Comparison of ENCODE assay signal across 20 cellular contexts in genomic region chr13:114266241-114266640, GRCh38. TPM values are rescaled to one million over a fixed set of nuclear protein-coding genes. Genes with fewer than 3 reads are reported as not detected.
DNase-seq lines count a peak whose midpoint lies in the region; ATAC-seq, FAIRE-seq and TF ChIP-seq lines count a peak whose summit lies in the region.
"Had no signal": no experiment of that assay in that cellular context is flagged by ENCODE, and none has a peak within 500 bp of the region (broad histone marks: within the 10 kb centered on the region; RNA-seq: fewer than 3 reads in every experiment).

No MANE protein-coding gene starts in this region.

- no TSS peak for BruUV-seq in HepG2 (replicated peaks; lab: Mats Ljungman, UMichigan)

- H4K20me1 ChIP-seq in HepG2 (ENCODE audit: insufficient read depth, low read length), result no peaks in the 10 kb centered on the region
- H4K20me1 ChIP-seq in MM.1S (ENCODE audit: insufficient read depth, low read length), result no peaks in the 10 kb centered on the region

- H3K4me3 ChIP-seq in HepG2 (replicated peaks in 1 of 3; ENCODE audit: insufficient read depth in 1 of 3, low read depth in 2 of 3, low read length in 3 of 3) (no peak overlapping the region), right lobe of liver (no peak overlapping the region), MM.1S (ENCODE audit: low read length) (no peak overlapping the region), subcutaneous abdominal adipose tissue (ENCODE audit: low read depth in 1 of 5, low read length in 5 of 5) (no peak overlapping the region)
- H3K4me3 ChIP-seq: A549, BLaER1, SK-N-MC had no signal

- peaks cover 0 to 7% (median 0%) of the 10 kb centered on the region in 6 donors for H3K9me3 Mint-ChIP-seq in immature natural killer cell

- H3K36me3 ChIP-seq in HepG2 (replicated peaks in 1 of 2; ENCODE audit: control insufficient read depth in 1 of 2, insufficient read depth in 2 of 2, low read length in 2 of 2), result peaks cover 35 to 71% of the 10 kb centered on the region in 2 experiments
- H3K36me3 ChIP-seq in right lobe of liver, result peaks cover 0 to 75% (median 36%) of the 10 kb centered on the region in 4 donors
- H3K36me3 ChIP-seq in MM.1S (replicated peaks; ENCODE audit: insufficient read depth, low read length), result peaks cover 26% of the 10 kb centered on the region
- H3K36me3 ChIP-seq in subcutaneous abdominal adipose tissue (ENCODE audit: control insufficient read depth in 5 of 5, insufficient read depth in 5 of 5, low read length in 5 of 5), result peaks cover 23 to 89% (median 72%) of the 10 kb centered on the region in 5 donors

- no peak for TF ChIP-seq POLR2A in HepG2 (IDR thresholded peaks at IDR 0.05; ENCODE audit: insufficient read depth in 1 of 2, low read depth in 2 of 2, low read length in 2 of 2)
- TF ChIP-seq POLR2A in right lobe of liver (IDR thresholded peaks at IDR 0.05), result no peak

- H3K27me3 Mint-ChIP-seq in immature natural killer cell (ENCODE audit: low read depth in 3 of 3), result peaks cover 5 to 17% (median 12%) of the 10 kb centered on the region in 3 donors

- in situ Hi-C loops in HepG2 (cut with HindIII; ENCODE audit: extremely low pct_ligation_motif_present, low pct_unique_long_range_greater_than_20kb), result no loop called here

- H3K9ac ChIP-seq in HepG2 (ENCODE audit: insufficient read depth, low read depth, low read length), result no peak overlapping the region
- peak overlapping the region; percentile 7; the same call in 1 of the 2 replicates for H3K9ac ChIP-seq in MM.1S (ENCODE audit: low read length)
- H3K9ac ChIP-seq in subcutaneous abdominal adipose tissue (ENCODE audit: low read length in 5 of 5), result no peak overlapping the region
- H3K9ac ChIP-seq: BLaER1 had no signal

- no peak for TF ChIP-seq EP300 in HepG2 (IDR thresholded peaks at IDR 0.05; ENCODE audit: low read depth in 2 of 2, low read length in 2 of 2)
- no peak for TF ChIP-seq EP300 in HepG2 (CRISPR knock-in tag; IDR thresholded peaks at IDR 0.05; ENCODE audit: borderline replicate concordance)

- H3K9me3 ChIP-seq in HepG2 (ENCODE audit: low read length), result no peaks in the 10 kb centered on the region
- no peaks in the 10 kb centered on the region for H3K9me3 ChIP-seq in right lobe of liver
- no peaks in the 10 kb centered on the region for H3K9me3 ChIP-seq in MM.1S (replicated peaks; ENCODE audit: insufficient read depth, low read length)
- H3K9me3 ChIP-seq in subcutaneous abdominal adipose tissue (ENCODE audit: control insufficient read depth in 5 of 5, low read length in 5 of 5), result no peaks in the 10 kb centered on the region
- H3K9me3 ChIP-seq: A549 had no signal

- H3K36me3 Mint-ChIP-seq in immature natural killer cell, result peaks cover 18 to 67% (median 26%) of the 10 kb centered on the region in 3 donors

- DNase-seq in HepG2 (ENCODE audit: low spot score) (no peak), right lobe of liver (no peak), MM.1S (peak; percentile 55), immature natural killer cell (no peak), NCI-H2107 (lab: John Stamatoyannopoulos, UW) (no peak)
- DNase-seq: DMS79 treated with DMSO at 0.1 percent for 48 hours; MV-4-11; NCI-H1694 treated with DMSO at 0.1 percent for 48 hours; NCI-H510A; NCI-H748 treated with DMSO at 0.1 percent for 48 hours; NK-92 treated with Interleukin-12 subunit alpha and Interleukin-12 subunit beta, amount 100 ng/mL, for 24 hours; SHP77 had no signal

- intact Hi-C loops in HepG2 (cut with micrococcal nuclease; ENCODE audit: unreplicated experiment) (no loop called here), right lobe of liver (cut with DNase I) (no loop called here)

- TF ChIP-seq CTCF in HepG2 (CRISPR knock-in tag; IDR thresholded peaks at IDR 0.05) (no peak), right lobe of liver (IDR thresholded peaks at IDR 0.05) (no peak), MM.1S (IDR thresholded peaks at IDR 0.05; ENCODE audit: low read length) (no peak)

- no peak overlapping the region for H2AFZ ChIP-seq in HepG2 (ENCODE audit: low read length)
- no peak overlapping the region for H2AFZ ChIP-seq in MM.1S (ENCODE audit: low read length)

- no peaks in the 10 kb centered on the region for H3K4me1 ChIP-seq in HepG2 (ENCODE audit: insufficient read depth, low read length)
- H3K4me1 ChIP-seq in right lobe of liver, result no peaks in the 10 kb centered on the region
- peaks cover 73% of the 10 kb centered on the region for H3K4me1 ChIP-seq in MM.1S (ENCODE audit: low read length)
- peaks cover 0 to 13% (median 10%) of the 10 kb centered on the region in 5 donors for H3K4me1 ChIP-seq in subcutaneous abdominal adipose tissue (ENCODE audit: control insufficient read depth in 5 of 5, insufficient read depth in 5 of 5, low read length in 5 of 5)
- H3K4me1 ChIP-seq: A549 had no signal

- 99% methylated on average over 5 of the region's 5 CpGs for WGBS in HepG2 (ENCODE audit: low lambda C conversion rate)
- 90% methylated on average over 5 of the region's 5 CpGs for WGBS in right lobe of liver (ENCODE audit: insufficient coverage, low coverage, low lambda C conversion rate, missing lambda C conversion rate)

- peaks cover 89 to 95% of the 10 kb centered on the region in 2 donors for H3K4me1 Mint-ChIP-seq in immature natural killer cell

- ATAC-seq in HepG2 (no peak), right lobe of liver (no peak), HG02840 (IDR thresholded peaks at IDR 0.05; ENCODE audit: low FRiP score, unreplicated experiment) (no peak), HG02571 (IDR thresholded peaks at IDR 0.05; ENCODE audit: unreplicated experiment) (no peak)
- ATAC-seq: A549 had no signal

- H3K27me3 ChIP-seq in HepG2 (ENCODE audit: control insufficient read depth in 1 of 2, insufficient read depth in 2 of 2, low read length in 2 of 2) (no peaks in the 10 kb centered on the region; a peak in 1 of 5 replicates), right lobe of liver (no peaks in the 10 kb centered on the region), MM.1S (replicated peaks; ENCODE audit: insufficient read depth, low read length) (no peaks in the 10 kb centered on the region), subcutaneous abdominal adipose tissue (ENCODE audit: control insufficient read depth in 5 of 5, insufficient read depth in 4 of 5, low read length in 5 of 5) (no peaks in the 10 kb centered on the region)
- H3K27me3 ChIP-seq: BLaER1 had no signal

- peak overlapping the region in 5 of 6 donors; percentile 29 to 84 (median 77) for H3K27ac Mint-ChIP-seq in immature natural killer cell

- H3K27ac ChIP-seq in HepG2 (ENCODE audit: extremely low read length, insufficient read depth, low read length) (no peak overlapping the region), right lobe of liver (no peak overlapping the region), MM.1S (ENCODE audit: low read length) (peak overlapping the region; percentile 40; the same call in 1 of the 2 replicates), subcutaneous abdominal adipose tissue (ENCODE audit: low read depth, low read length) (peak overlapping the region; percentile 81)
- H3K27ac ChIP-seq: A549, BLaER1, HL-60, SK-N-MC had no signal

- no peaks in the 10 kb centered on the region for H3K9me2 ChIP-seq in MM.1S (replicated peaks; ENCODE audit: insufficient read depth, low read length)

- CTCF ChIA-PET in HepG2 (lab: Yijun Ruan, JAX; ENCODE audit: low intra/inter-chr PET ratio, low total read pairs), result no interaction called here

- peaks cover 30% of the 10 kb centered on the region for H3F3A ChIP-seq in MM.1S (ENCODE audit: insufficient read depth, low read length)

- peak overlapping the region; percentile 48 to 86 (median 70) for H3K4me3 Mint-ChIP-seq in immature natural killer cell

- H3K79me2 ChIP-seq in HepG2 (ENCODE audit: insufficient read depth, low read length) (no peaks in the 10 kb centered on the region), MM.1S (ENCODE audit: low read length) (peaks cover 65% of the 10 kb centered on the region)

- FAIRE-seq in HepG2 (lab: Jason Lieb, UNC), result no peak
- FAIRE-seq: A549, HTR-8/SVneo had no signal

- H3K4me2 ChIP-seq in HepG2 (ENCODE audit: low read depth, low read length) (no peak overlapping the region), MM.1S (ENCODE audit: low read depth, low read length) (peak overlapping the region; percentile 2; the same call in 1 of the 2 replicates)
- H3K4me2 ChIP-seq: A549, BLaER1 had no signal

- POLR2A ChIA-PET in HepG2 (lab: Yijun Ruan, JAX), result interaction anchor here (1.4 kb wide), 1 partner anchor 15 kb away, joined by 3 read pairs; the partner anchor contains the start of gene UPF3A

- no peak for TF ChIP-seq RAD21 in HepG2 (CRISPR knock-in tag; IDR thresholded peaks at IDR 0.05)

RNA-seq across cellular contexts. Expression of gene UPF3A, which starts 15.2 kb away (rescaled TPM):
- total RNA-seq in HepG2 (2016; rRNA removed; fragmentation: Illumina TruSeq; extraction: Trizol), result 50.5 and 63.8 TPM in 2 replicates
- total RNA-seq in HepG2 (2016; cell fraction: cytosol; rRNA removed; fragmentation: Illumina TruSeq; extraction: Trizol; ENCODE audit: low read depth), result 22.0 TPM in 2 replicates
- 53.4 and 65.3 TPM in 2 replicates for total RNA-seq in HepG2 (2016; cell fraction: insoluble cytoplasmic fraction; rRNA removed; fragmentation: Illumina TruSeq; extraction: Trizol)
- 40.3 and 41.6 TPM in 2 replicates for total RNA-seq in HepG2 (2016; cell fraction: membrane; rRNA removed; fragmentation: Illumina TruSeq; extraction: Trizol)
- total RNA-seq in HepG2 (2016; cell fraction: nucleus; rRNA removed; fragmentation: Illumina TruSeq; extraction: Trizol), result 56.7 and 60.9 TPM in 2 replicates
- polyA plus RNA-seq in HepG2 (2011; rRNA removed), result 46.7 and 60.2 TPM in 2 replicates
- 32.6 and 34.3 TPM in 2 replicates for polyA plus RNA-seq in HepG2 (2011; cell fraction: cytosol; rRNA removed)
- 66.5 and 88.8 TPM in 2 replicates for polyA plus RNA-seq in HepG2 (2011; cell fraction: nucleus; rRNA removed)
- polyA plus RNA-seq in HepG2 (2012), result 45.1 and 52.0 TPM in 2 replicates
- polyA plus RNA-seq in HepG2 (2016; cell fraction: cytosol; fragmentation: Illumina TruSeq; extraction: Trizol; ENCODE audit: low read depth), result 26.0 and 27.5 TPM in 2 replicates
- polyA plus RNA-seq in HepG2 (2016; cell fraction: insoluble cytoplasmic fraction; fragmentation: Illumina TruSeq; extraction: Trizol; ENCODE audit: low read depth), result 81.1 and 85.3 TPM in 2 replicates
- polyA plus RNA-seq in HepG2 (2016; cell fraction: membrane; fragmentation: Illumina TruSeq; extraction: Trizol; ENCODE audit: low read depth), result 38.1 and 40.9 TPM in 2 replicates
- 191 TPM in 2 replicates for polyA plus RNA-seq in HepG2 (2016; cell fraction: nucleus; fragmentation: Illumina TruSeq; extraction: Trizol; ENCODE audit: insufficient read depth, low read depth)
- polyA minus RNA-seq in HepG2 (2011; rRNA and poly(A)+ RNA removed; ENCODE audit: low replicate concordance), result 14.3 and 25.2 TPM in 2 replicates
- 10.4 and 12.0 TPM in 2 replicates for polyA minus RNA-seq in HepG2 (2011; cell fraction: cytosol; rRNA and poly(A)+ RNA removed)
- polyA minus RNA-seq in HepG2 (2011; cell fraction: nucleus; rRNA and poly(A)+ RNA removed), result 58.6 and 63.9 TPM in 2 replicates
- total RNA-seq in right lobe of liver, result 10 to 100 TPM; 10.6 to 24.3 (median 14.8) TPM
- 10 to 100 TPM in 2 of 3 donors, 1 to 10 TPM in 1; 8.9 to 35.5 (median 23.9) TPM for polyA plus RNA-seq in immature natural killer cell

RNA-seq across cellular contexts. Expression of gene CDC16, which starts 31.5 kb away (rescaled TPM):
- 24.2 and 32.7 TPM in 2 replicates for total RNA-seq in HepG2 (2016; rRNA removed; fragmentation: Illumina TruSeq; extraction: Trizol)
- 13.4 and 15.9 TPM in 2 replicates for total RNA-seq in HepG2 (2016; cell fraction: cytosol; rRNA removed; fragmentation: Illumina TruSeq; extraction: Trizol; ENCODE audit: low read depth)
- 23.0 and 31.1 TPM in 2 replicates for total RNA-seq in HepG2 (2016; cell fraction: insoluble cytoplasmic fraction; rRNA removed; fragmentation: Illumina TruSeq; extraction: Trizol)
- total RNA-seq in HepG2 (2016; cell fraction: membrane; rRNA removed; fragmentation: Illumina TruSeq; extraction: Trizol), result 26.3 and 26.5 TPM in 2 replicates
- 48.0 and 51.8 TPM in 2 replicates for total RNA-seq in HepG2 (2016; cell fraction: nucleus; rRNA removed; fragmentation: Illumina TruSeq; extraction: Trizol)
- 57.6 and 60.9 TPM in 2 replicates for polyA plus RNA-seq in HepG2 (2011; rRNA removed)
- polyA plus RNA-seq in HepG2 (2011; cell fraction: cytosol; rRNA removed), result 15.5 and 23.3 TPM in 2 replicates
- polyA plus RNA-seq in HepG2 (2011; cell fraction: nucleus; rRNA removed), result 139 and 159 TPM in 2 replicates
- 40.8 and 45.8 TPM in 2 replicates for polyA plus RNA-seq in HepG2 (2012)
- polyA plus RNA-seq in HepG2 (2016; cell fraction: cytosol; fragmentation: Illumina TruSeq; extraction: Trizol; ENCODE audit: low read depth), result 14.4 and 17.8 TPM in 2 replicates
- polyA plus RNA-seq in HepG2 (2016; cell fraction: insoluble cytoplasmic fraction; fragmentation: Illumina TruSeq; extraction: Trizol; ENCODE audit: low read depth), result 39.2 and 43.6 TPM in 2 replicates
- polyA plus RNA-seq in HepG2 (2016; cell fraction: membrane; fragmentation: Illumina TruSeq; extraction: Trizol; ENCODE audit: low read depth), result 25.2 and 27.1 TPM in 2 replicates
- polyA plus RNA-seq in HepG2 (2016; cell fraction: nucleus; fragmentation: Illumina TruSeq; extraction: Trizol; ENCODE audit: insufficient read depth, low read depth), result 76.5 and 78.3 TPM in 2 replicates
- 22.6 and 39.7 TPM in 2 replicates for polyA minus RNA-seq in HepG2 (2011; rRNA and poly(A)+ RNA removed; ENCODE audit: low replicate concordance)
- polyA minus RNA-seq in HepG2 (2011; cell fraction: cytosol; rRNA and poly(A)+ RNA removed), result 17.0 and 18.2 TPM in 2 replicates
- 132 and 148 TPM in 2 replicates for polyA minus RNA-seq in HepG2 (2011; cell fraction: nucleus; rRNA and poly(A)+ RNA removed)
- total RNA-seq in right lobe of liver, result 10 to 100 TPM; 28.4 to 47.6 (median 35.8) TPM
- 10 to 100 TPM; 16.0 to 33.1 (median 30.1) TPM for polyA plus RNA-seq in immature natural killer cell

RNA-seq across cellular contexts. Expression of gene CHAMP1, which starts 48.1 kb away (rescaled TPM):
- total RNA-seq in HepG2 (2016; rRNA removed; fragmentation: Illumina TruSeq; extraction: Trizol), result 9.7 and 14.6 TPM in 2 replicates
- 20.2 and 30.6 TPM in 2 replicates for total RNA-seq in HepG2 (2016; cell fraction: cytosol; rRNA removed; fragmentation: Illumina TruSeq; extraction: Trizol; ENCODE audit: low read depth)
- total RNA-seq in HepG2 (2016; cell fraction: insoluble cytoplasmic fraction; rRNA removed; fragmentation: Illumina TruSeq; extraction: Trizol), result 8.1 and 12.3 TPM in 2 replicates
- total RNA-seq in HepG2 (2016; cell fraction: membrane; rRNA removed; fragmentation: Illumina TruSeq; extraction: Trizol), result 22.3 and 23.9 TPM in 2 replicates
- total RNA-seq in HepG2 (2016; cell fraction: nucleus; rRNA removed; fragmentation: Illumina TruSeq; extraction: Trizol), result 8.7 and 11.3 TPM in 2 replicates
- polyA plus RNA-seq in HepG2 (2011; rRNA removed), result 7.9 and 8.4 TPM in 2 replicates
- 7.1 and 9.5 TPM in 2 replicates for polyA plus RNA-seq in HepG2 (2011; cell fraction: cytosol; rRNA removed)
- 7.5 and 7.6 TPM in 2 replicates for polyA plus RNA-seq in HepG2 (2011; cell fraction: nucleus; rRNA removed)
- polyA plus RNA-seq in HepG2 (2012), result 9.5 and 13.4 TPM in 2 replicates
- 26.2 and 31.0 TPM in 2 replicates for polyA plus RNA-seq in HepG2 (2016; cell fraction: cytosol; fragmentation: Illumina TruSeq; extraction: Trizol; ENCODE audit: low read depth)
- 26.0 and 33.1 TPM in 2 replicates for polyA plus RNA-seq in HepG2 (2016; cell fraction: insoluble cytoplasmic fraction; fragmentation: Illumina TruSeq; extraction: Trizol; ENCODE audit: low read depth)
- polyA plus RNA-seq in HepG2 (2016; cell fraction: membrane; fragmentation: Illumina TruSeq; extraction: Trizol; ENCODE audit: low read depth), result 16.6 and 17.8 TPM in 2 replicates
- 25.6 and 26.9 TPM in 2 replicates for polyA plus RNA-seq in HepG2 (2016; cell fraction: nucleus; fragmentation: Illumina TruSeq; extraction: Trizol; ENCODE audit: insufficient read depth, low read depth)
- 4.3 and 13.1 TPM in 2 replicates for polyA minus RNA-seq in HepG2 (2011; rRNA and poly(A)+ RNA removed; ENCODE audit: low replicate concordance)
- 7.6 and 9.4 TPM in 2 replicates for polyA minus RNA-seq in HepG2 (2011; cell fraction: cytosol; rRNA and poly(A)+ RNA removed)
- 10.2 and 12.1 TPM in 2 replicates for polyA minus RNA-seq in HepG2 (2011; cell fraction: nucleus; rRNA and poly(A)+ RNA removed)
- total RNA-seq in right lobe of liver, result 10 to 100 TPM; 10.3 to 17.5 (median 11.5) TPM
- polyA plus RNA-seq in immature natural killer cell, result 10 to 100 TPM in 1 of 3 donors, 1 to 10 TPM in 2; 1.8 to 10.2 (median 5.0) TPM

Comparison
In these comparisons a context has a peak if more than half of its experiments do, and no peak if none do; other contexts are left out.
1. H3K27ac ChIP-seq: peak in MM.1S (single experiment) and subcutaneous abdominal adipose tissue (single experiment); none in HepG2 (single experiment) and right lobe of liver (0 of 3).